Comparison of ENCODE assay signal across 8 cellular contexts in the genomic region with DNA sequence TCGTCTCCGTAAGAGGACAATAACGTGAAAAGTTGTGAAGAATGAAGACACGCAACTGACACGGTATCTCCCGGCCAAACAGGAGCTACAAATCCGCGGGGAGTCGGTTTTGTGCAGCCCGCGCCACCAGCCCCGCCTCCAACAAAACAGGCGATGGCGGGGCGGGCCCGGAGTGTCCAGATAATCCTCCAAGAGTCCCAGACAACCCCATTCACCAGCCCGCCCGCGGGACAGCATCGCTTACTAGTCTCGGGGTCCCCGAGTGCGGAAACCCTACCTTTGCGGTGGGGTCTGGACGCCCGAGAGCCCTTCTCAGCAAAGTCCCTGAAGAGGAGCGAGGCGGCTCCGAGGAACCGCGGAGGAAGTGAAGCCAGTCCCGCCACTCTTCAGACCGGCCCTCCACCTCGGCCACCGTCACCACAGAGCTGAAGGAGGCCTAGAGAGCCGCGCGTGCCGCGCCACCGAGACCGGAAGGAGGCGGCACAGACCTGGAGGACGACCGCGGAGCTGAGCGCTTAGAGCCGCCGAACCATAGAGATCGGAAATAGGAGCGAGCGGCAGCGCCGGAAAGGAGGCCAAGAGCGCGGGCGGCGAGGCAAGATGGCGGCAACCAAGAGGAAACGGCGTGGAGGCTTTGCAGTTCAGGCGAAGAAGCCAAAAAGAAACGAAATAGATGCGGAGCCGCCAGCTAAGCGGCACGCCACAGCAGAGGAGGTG. TPM values are rescaled to one million over a fixed set of nuclear protein-coding genes. Genes with fewer than 3 reads are reported as not detected.
DNase-seq lines count a peak whose midpoint lies in the region; ATAC-seq, FAIRE-seq and TF ChIP-seq lines count a peak whose summit lies in the region.

Gene BRIX1 (plus strand): TSS at position 573 of the 717 bp plus-strand sequence. CDS start 28 bp downstream, at position 601.
Gene RAD1 (minus strand): TSS at position 366 of the 717 bp plus-strand sequence. CDS start 612 bp downstream, outside the sequence.

- H3K4me1 ChIP-seq in pancreas: peaks cover 11 to 22% (median 21%) of the 10 kb centered on the region in 3 donors
- H3K4me1 ChIP-seq in thyroid gland: peaks cover 21 to 27% of the 10 kb centered on the region in 2 donors

- H3K27me3 ChIP-seq in pancreas (no peaks in the 10 kb centered on the region), thyroid gland (no peaks in the 10 kb centered on the region)

- H3K4me3 ChIP-seq in pancreas: peak within 1 kb of the TSS; percentile 87 to 94 (median 92)
- peak within 1 kb of the TSS; percentile 70 to 92 (median 72) for H3K4me3 ChIP-seq in thyroid gland (replicated peaks in 1 of 3)

- FAIRE-seq in GM12891 (lab: Jason Lieb, UNC) (peak; percentile 88), pancreas (lab: Jason Lieb, UNC) (peak; percentile 61)

- intact Hi-C loops in Right ventricle myocardium inferior (cut with DNase I): loop anchor here (1.0 to 10.0 kb wide), 2 partner anchors 14 to 1470 kb away; partner anchors contain the start of genes DNAJC21 and TARS1
- intact Hi-C loops in pancreas (cut with DNase I): no loop called here
- intact Hi-C loops in thyroid gland (cut with DNase I): no loop called here

- WGBS in pancreas, 2 donors: 0% methylated on average over 67 of the region's 67 CpGs
- 0 to 1% methylated on average over 54 to 65 of the region's 67 CpGs for WGBS in thyroid gland, 2 donors

- no peak for TF ChIP-seq CTCF in pancreas (IDR thresholded peaks at IDR 0.05)
- peak in 2 of 6 experiments; percentile 22 to 45 for TF ChIP-seq CTCF in thyroid gland (IDR thresholded peaks at IDR 0.05)

- H3K9me3 ChIP-seq in pancreas (no peaks in the 10 kb centered on the region), thyroid gland (no peaks in the 10 kb centered on the region)

- ATAC-seq in HG02798 (IDR thresholded peaks at IDR 0.05; ENCODE audit: poor library complexity, unreplicated experiment): peak; percentile 99
- ATAC-seq in Right ventricle myocardium inferior: peak; percentile 100
- peak; percentile 99 to 100 (median 100) for ATAC-seq in pancreas

- H3K36me3 ChIP-seq in pancreas (peaks cover 0 to 21% (median 0%) of the 10 kb centered on the region in 3 donors), thyroid gland (peaks cover 6 to 15% of the 10 kb centered on the region in 2 donors)

- peak within 1 kb of the TSS; percentile 70 to 85 (median 73) for H3K27ac ChIP-seq in pancreas
- peak within 1 kb of the TSS; percentile 38 to 80 (median 80) for H3K27ac ChIP-seq in thyroid gland

- DNase-seq in GM12891 (ENCODE audit: insufficient read length, low spot score) (peak; percentile 75), NCI-H1417 treated with DMSO at 0.1 percent for 48 hours (lab: John Stamatoyannopoulos, UW) (peak; percentile 95), SW 1271 (lab: John Stamatoyannopoulos, UW) (peak; percentile 92 to 99), Right ventricle myocardium inferior (ENCODE audit: missing footprints) (peak; percentile 99), pancreas (peak; percentile 92 to 98 (median 96)), thyroid gland (peak; percentile 96 to 98)
- DNase-seq in activated naive CD8-positive, alpha-beta T cell treated with anti-CD3 and anti-CD28 coated beads, Interleukin-2, amount 50 U/mL, for 16 hours (ENCODE audit: low read depth, low spot score): peak; percentile 87

- peak; percentile 92 for TF ChIP-seq POLR2A in GM12891 (IDR thresholded peaks at IDR 0.05; ENCODE audit: low read depth, low read length)
- TF ChIP-seq POLR2A in thyroid gland (IDR thresholded peaks at IDR 0.05): peak in 1 of 2 donors; percentile 63

TF ChIP-seq in GM12891, 5 proteins besides CTCF, POLR2A, EP300 and RAD21:
- TF ChIP-seq PAX5 (IDR thresholded peaks at IDR 0.05; ENCODE audit: insufficient read depth, low read length, severe bottlenecking) (peak; percentile 19), SPI1 (IDR thresholded peaks at IDR 0.05; ENCODE audit: low read depth, low read length) (peak; percentile 66), POLR2AphosphoS5 (IDR thresholded peaks at IDR 0.05; ENCODE audit: low read depth, low read length) (peak; percentile 90; the same call in 1 of the 2 replicates), POU2F2 (IDR thresholded peaks at IDR 0.05; ENCODE audit: low read depth, low read length) (peak; percentile 76; the same call in 1 of the 2 replicates), TAF1 (IDR thresholded peaks at IDR 0.05; ENCODE audit: low read depth, low read length) (peak; percentile 98)

RNA-seq across cellular contexts. Expression of gene BRIX1, which starts in this region (rescaled TPM):
- polyA plus RNA-seq in GM12891 (2012; ENCODE audit: low read depth, missing spikeins): 32.0 TPM
- 10.3 TPM for total RNA-seq in Right ventricle myocardium inferior
- total RNA-seq in pancreas: 10 to 100 TPM in 2 of 6 donors, 1 to 10 TPM in 4; 4.3 to 11.3 (median 9.0) TPM
- 10 to 100 TPM in 1 of 2 donors, 1 to 10 TPM in 1; 8.0 to 15.9 TPM for polyA plus RNA-seq in pancreas
- 10 to 100 TPM; 16.2 to 24.5 (median 20.8) TPM for total RNA-seq in thyroid gland

RNA-seq across cellular contexts. Expression of gene RAD1, which starts in this region (rescaled TPM):
- 14.2 TPM for polyA plus RNA-seq in GM12891 (2012; ENCODE audit: low read depth, missing spikeins)
- 22.7 TPM for total RNA-seq in Right ventricle myocardium inferior
- total RNA-seq in pancreas: 1 to 10 TPM; 4.1 to 7.1 (median 5.8) TPM
- 10 to 100 TPM in 1 of 2 donors, 1 to 10 TPM in 1; 3.5 to 10.1 TPM for polyA plus RNA-seq in pancreas
- 10 to 100 TPM; 31.1 to 40.7 (median 37.5) TPM for total RNA-seq in thyroid gland

Comparison
In these comparisons a context has a peak if more than half of its experiments do, and no peak if none do; other contexts are left out.
1. Peak in every context shown above with its lines: DNase-seq, ATAC-seq, H3K4me3 ChIP-seq and H3K27ac ChIP-seq.